8 cellular contexts compared by ENCODE assay signal in genomic region chr9:20083417-20083816, GRCh38.
"Had no signal": no experiment of that assay in that cellular context is flagged by ENCODE, and none has a peak within 500 bp of the region (broad histone marks: within the 10 kb centered on the region; RNA-seq: fewer than 3 reads in every experiment).

No MANE protein-coding gene starts in this region.

- DNase-seq: GOT3, H7, HFFc6 had no signal

- H3K9me3 Mint-ChIP-seq: HFFc6, IgD-negative memory B cell had no signal

- H3K4me3 ChIP-seq: HAP-1 had no signal

- H3K27ac Mint-ChIP-seq: HFFc6, IgD-negative memory B cell had no signal

- H3K4me3 Mint-ChIP-seq: HFFc6, IgD-negative memory B cell had no signal

- ATAC-seq: HCT116, HepG2 had no signal

- H3K4me1 ChIP-seq: HAP-1 had no signal

- H3K36me3 ChIP-seq: HAP-1 had no signal

- H3K36me3 Mint-ChIP-seq: IgD-negative memory B cell had no signal

- H3K27ac ChIP-seq: HL-60 had no signal
